8 cellular contexts compared by ENCODE assay signal in genomic region chr6:6471276-6471675, GRCh38.
"Had no signal": no experiment of that assay in that cellular context is flagged by ENCODE, and none has a peak within 500 bp of the region (broad histone marks: within the 10 kb centered on the region; RNA-seq: fewer than 3 reads in every experiment).

No MANE protein-coding gene starts in this region.

- H3K4me3 ChIP-seq: GM23338 had no signal

- H2AFZ ChIP-seq: GM23338 had no signal

- H3K4me2 ChIP-seq: GM23338 had no signal

- ATAC-seq: GM23338, HepG2 had no signal

- FAIRE-seq: H1, H54, HepG2 had no signal

- H3K27ac ChIP-seq: HL-60 had no signal

- DNase-seq: H9, HCEC 1CT, KBM-7 had no signal
